In the genomic region with DNA sequence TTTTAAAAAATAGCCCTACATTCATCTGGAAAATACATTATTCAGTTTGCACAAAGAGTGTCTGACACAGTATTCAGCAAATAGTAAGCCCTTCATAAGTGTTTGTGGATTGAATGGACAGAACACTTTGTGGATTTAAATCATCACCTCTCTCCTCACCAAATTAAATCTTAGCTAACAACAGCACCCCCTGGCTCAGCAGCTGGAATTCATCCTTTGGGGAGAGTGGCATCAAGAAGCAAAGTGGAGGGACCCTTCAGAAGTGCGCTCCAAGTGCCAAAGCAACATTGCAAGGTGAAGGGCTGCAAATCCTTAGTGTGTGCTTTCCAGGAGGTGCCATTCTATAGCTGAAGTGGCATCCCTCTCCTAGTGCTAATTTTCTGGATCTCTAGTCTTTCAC, we compare ENCODE assay signal across 14 cellular contexts.
"Had no signal": no experiment of that assay in that cellular context is flagged by ENCODE, and none has a peak within 500 bp of the region (broad histone marks: within the 10 kb centered on the region; RNA-seq: fewer than 3 reads in every experiment).

No MANE protein-coding gene starts in this region.

- H3K4me1 Mint-ChIP-seq: natural killer cell had no signal

- DNase-seq: activated CD4-positive, alpha-beta T cell treated with anti-CD3 and anti-CD28 coated beads for 1 hour; activated gamma-delta T cell treated with Interleukin-2 at 50 U/mL for 16 hours; adrenal gland; dorsolateral prefrontal cortex; erythroblast; lower lobe of right lung; natural killer cell; sigmoid colon; spleen; stimulated activated naive CD4-positive, alpha-beta T cell; T-cell; thyroid gland had no signal

- H3K27ac Mint-ChIP-seq: activated naive CD4-positive, alpha-beta T cell treated with anti-CD3 and anti-CD28 coated beads, Interleukin-2, amount 50 U/mL, for 72 hours; activated T-helper 1 cell treated with anti-CD3 and anti-CD28 coated beads, Interleukin-12 subunit alpha, Interleukin-12 subunit beta, Interleukin-2, Interleukin-4 antibody, amounts not matched to agents 30 ng/mL and 10 ng/mL and 1 ng/mL, durations not matched to agents 14 hours and 24 hours and 36 hours; natural killer cell; T-cell had no signal

- H3K27me3 ChIP-seq: adrenal gland, dorsolateral prefrontal cortex, sigmoid colon, spleen, thyroid gland had no signal

- H3K4me1 ChIP-seq: adrenal gland, lower lobe of right lung, sigmoid colon, spleen, thyroid gland had no signal

- H3K9me3 ChIP-seq: adrenal gland, thyroid gland had no signal

- ATAC-seq: activated naive CD4-positive, alpha-beta T cell treated with anti-CD3 and anti-CD28 coated beads, Interleukin-2, amount 50 U/mL, for 72 hours; lower lobe of right lung; natural killer cell; T-cell had no signal

- H3K4me3 ChIP-seq: adrenal gland, dorsolateral prefrontal cortex, lower lobe of right lung, sigmoid colon, spleen, thyroid gland had no signal

- H3K4me3 Mint-ChIP-seq: activated T-helper 1 cell treated with anti-CD3 and anti-CD28 coated beads, Interleukin-12 subunit alpha, Interleukin-12 subunit beta, Interleukin-2, Interleukin-4 antibody, amounts not matched to agents 30 ng/mL and 10 ng/mL and 1 ng/mL, durations not matched to agents 14 hours and 24 hours and 36 hours; natural killer cell; T-cell had no signal

- H3K27ac ChIP-seq: adrenal gland, lower lobe of right lung, sigmoid colon, spleen, thyroid gland had no signal

- H3K36me3 ChIP-seq: adrenal gland, lower lobe of right lung, sigmoid colon, spleen, thyroid gland had no signal

- H3K36me3 Mint-ChIP-seq: natural killer cell, T-cell had no signal
